Comparison of ENCODE assay signal across 26 cellular contexts in the genomic region with DNA sequence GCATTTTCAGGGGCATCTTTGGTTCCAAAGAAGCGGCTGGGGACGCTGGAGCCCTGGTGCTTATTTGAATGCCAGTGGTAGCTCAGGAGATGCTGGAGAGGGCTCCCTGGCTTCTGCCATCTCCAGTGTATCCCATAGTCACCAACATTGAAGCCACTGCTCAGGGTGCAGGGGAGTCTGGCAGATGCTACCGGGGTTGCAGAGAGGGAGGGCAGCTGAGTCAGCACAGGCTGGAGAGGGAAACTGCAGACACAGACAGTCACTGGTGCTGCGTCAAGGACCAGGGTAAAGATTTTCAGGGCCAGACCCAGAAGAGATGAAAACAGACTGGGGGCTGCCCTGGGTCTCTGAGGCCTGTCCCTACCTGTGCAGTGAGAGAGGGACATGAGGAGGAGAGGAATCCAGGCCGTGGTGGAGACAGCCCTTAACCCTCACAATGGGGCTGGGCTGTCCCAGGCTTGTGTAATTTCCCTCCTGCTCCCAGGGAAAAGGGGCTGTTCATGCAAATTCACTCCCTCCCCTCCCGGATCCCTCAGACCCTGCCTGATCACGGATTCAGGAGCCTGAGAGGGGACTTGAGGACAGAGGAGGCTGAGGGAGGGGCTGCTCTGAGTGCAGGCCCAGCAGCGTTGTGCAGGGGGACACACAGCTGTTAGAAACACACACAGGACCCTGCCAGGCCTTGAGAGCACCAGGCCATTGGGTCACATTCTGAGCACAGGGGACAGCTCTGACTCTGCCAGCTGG.
DNase-seq lines count a peak whose midpoint lies in the region; ATAC-seq and TF ChIP-seq lines count a peak whose summit lies in the region.
"Had no signal": no experiment of that assay in that cellular context is flagged by ENCODE, and none has a peak within 500 bp of the region (broad histone marks: within the 10 kb centered on the region; RNA-seq: fewer than 3 reads in every experiment).

No MANE protein-coding gene starts in this region.

- no peaks in the 10 kb centered on the region for H3K36me3 ChIP-seq in H7 (replicated peaks; ENCODE audit: control insufficient read depth, insufficient read depth, low read length)
- no peaks in the 10 kb centered on the region for H3K36me3 ChIP-seq in RWPE2 (ENCODE audit: low read depth)
- H3K36me3 ChIP-seq: transverse colon had no signal

- H3K27ac Mint-ChIP-seq in nephron progenitor cell = peak overlapping the region; percentile 81
- H3K27ac Mint-ChIP-seq in T-helper 17 cell = no peak overlapping the region
- H3K27ac Mint-ChIP-seq: stimulated activated naive CD8-positive, alpha-beta T cell treated with anti-CD3 and anti-CD28 coated beads, Interleukin-15, amount 100 ng/mL, for 72 hours; T-helper 1 cell treated with Interleukin-12 subunit alpha and Interleukin-12 subunit beta and Interleukin-4 antibody, amounts not matched to agents 30 μg/mL and 1 μg/mL, for 36 hours had no signal

- TF ChIP-seq CTCF in RWPE2 (IDR thresholded peaks at IDR 0.05; ENCODE audit: poor library complexity, severe bottlenecking) (no peak), foreskin keratinocyte (conservative IDR thresholded peaks at IDR 0.05) (no peak), nephron progenitor cell (IDR thresholded peaks at IDR 0.05) (no peak)

- H3K36me3 Mint-ChIP-seq in nephron progenitor cell (ENCODE audit: low read depth) (peaks cover 5% of the 10 kb centered on the region), T-helper 17 cell (ENCODE audit: low read depth) (no peaks in the 10 kb centered on the region)
- H3K36me3 Mint-ChIP-seq: CD4-positive, CD25-positive, alpha-beta regulatory T cell; natural killer cell treated with Interleukin-12 subunit alpha and Interleukin-12 subunit beta and Interleukin-15 and Interleukin-18, amount 100 ng/mL, for 72 hours had no signal

- H3K4me1 ChIP-seq in RWPE2 (ENCODE audit: insufficient read depth, poor library complexity, severe bottlenecking) (no peaks in the 10 kb centered on the region), foreskin keratinocyte (no peaks in the 10 kb centered on the region)
- H3K4me1 ChIP-seq: SJCRH30, transverse colon had no signal

- H3K27me3 ChIP-seq in H7 (ENCODE audit: control insufficient read depth, insufficient read depth, low read length) = no peaks in the 10 kb centered on the region; the same call in 1 of the 2 replicates
- no peaks in the 10 kb centered on the region for H3K27me3 ChIP-seq in RWPE2 (ENCODE audit: insufficient read depth, poor library complexity, severe bottlenecking)
- H3K27me3 ChIP-seq in foreskin keratinocyte = peaks cover 7% of the 10 kb centered on the region
- H3K27me3 ChIP-seq: SJCRH30, transverse colon had no signal

- H3K27ac ChIP-seq in RWPE2 (ENCODE audit: poor library complexity, severe bottlenecking) = no peak overlapping the region
- no peak overlapping the region for H3K27ac ChIP-seq in foreskin keratinocyte
- H3K27ac ChIP-seq: PC-9, SJCRH30, transverse colon had no signal

- H3K9me3 Mint-ChIP-seq in nephron progenitor cell = no peaks in the 10 kb centered on the region
- H3K9me3 Mint-ChIP-seq: natural killer cell treated with Interleukin-12 subunit alpha and Interleukin-12 subunit beta and Interleukin-15 and Interleukin-18, amount 100 ng/mL, for 72 hours; stimulated activated naive CD8-positive, alpha-beta T cell treated with anti-CD3 and anti-CD28 coated beads, Interleukin-15, amount 100 ng/mL, for 72 hours; T-helper 1 cell treated with Interleukin-12 subunit alpha and Interleukin-12 subunit beta and Interleukin-4 antibody, amounts not matched to agents 30 μg/mL and 1 μg/mL, for 36 hours had no signal

- H3K27me3 Mint-ChIP-seq in nephron progenitor cell (ENCODE audit: low read depth, poor library complexity) (peaks cover 14% of the 10 kb centered on the region), T-helper 17 cell (peaks cover 19% of the 10 kb centered on the region)

- H3K4me3 ChIP-seq in H7 (ENCODE audit: insufficient read depth, low read depth, low read length) (no peak overlapping the region), RWPE2 (ENCODE audit: severe bottlenecking) (no peak overlapping the region)
- H3K4me3 ChIP-seq: PC-9, SJCRH30, transverse colon had no signal

- H3K4me1 Mint-ChIP-seq in nephron progenitor cell (peaks cover 16% of the 10 kb centered on the region), T-helper 17 cell (peaks cover 10% of the 10 kb centered on the region)
- H3K4me1 Mint-ChIP-seq: CD4-positive, CD25-positive, alpha-beta regulatory T cell had no signal

- H3K4me3 Mint-ChIP-seq in nephron progenitor cell (no peak overlapping the region), T-helper 17 cell (no peak overlapping the region)
- H3K4me3 Mint-ChIP-seq: CD4-positive, CD25-positive, alpha-beta regulatory T cell; natural killer cell treated with Interleukin-12 subunit alpha and Interleukin-12 subunit beta and Interleukin-15 and Interleukin-18, amount 100 ng/mL, for 72 hours; stimulated activated naive CD8-positive, alpha-beta T cell treated with anti-CD3 and anti-CD28 coated beads, Interleukin-15, amount 100 ng/mL, for 72 hours; T-helper 1 cell treated with Interleukin-12 subunit alpha and Interleukin-12 subunit beta and Interleukin-4 antibody, amounts not matched to agents 30 μg/mL and 1 μg/mL, for 36 hours had no signal

- no peaks in the 10 kb centered on the region for H3K9me3 ChIP-seq in RWPE2 (ENCODE audit: severe bottlenecking)
- H3K9me3 ChIP-seq in T-helper 17 cell (ENCODE audit: control insufficient read depth, low read length, poor library complexity, severe bottlenecking) = no peaks in the 10 kb centered on the region
- H3K9me3 ChIP-seq: SJCRH30, transverse colon had no signal

- DNase-seq in H7 (peak; percentile 78), RWPE2 (ENCODE audit: low spot score) (no peak), foreskin keratinocyte (no peak), nephron progenitor cell (peak; percentile 31), T-helper 17 cell (no peak), DMS53 (lab: John Stamatoyannopoulos, UW) (no peak), occipital lobe (lab: John Stamatoyannopoulos, UW) (no peak)
- DNase-seq: activated CD4-positive, alpha-beta T cell treated with anti-CD3 and anti-CD28 coated beads, Interleukin-2, amount 50 U/mL, for 4 hours; activated effector memory CD4-positive, alpha-beta T cell treated with anti-CD3 and anti-CD28 coated beads, Interleukin-2, amount 50 U/mL, for 16 hours; CD4-positive, CD25-positive, alpha-beta regulatory T cell; cortex of kidney; GF-D8; left colon; midbrain; NCI-H1417; NCI-H2227 treated with DMSO at 0.1 percent for 48 hours; NCI-H774; PC-9; small intestine; stimulated activated CD4-positive, alpha-beta T cell treated with anti-CD3 and anti-CD28 coated beads, Interleukin-4, amount 100 ng/mL, for 1 hour; stimulated activated naive CD8-positive, alpha-beta T cell treated with anti-CD3 and anti-CD28 coated beads, Interleukin-15, amount 100 ng/mL, for 72 hours; transverse colon had no signal

- 0 out of 3 replicates have a peak, but pooled peaks have one; percentile 21 for ATAC-seq in RWPE2 (ENCODE audit: low read depth)
- peak; percentile 28 for ATAC-seq in foreskin keratinocyte
- ATAC-seq in T-helper 17 cell = no peak
- no peak for ATAC-seq in HG02981 (IDR thresholded peaks at IDR 0.05; ENCODE audit: unreplicated experiment)
- ATAC-seq: left colon; stimulated activated naive CD8-positive, alpha-beta T cell treated with anti-CD3 and anti-CD28 coated beads, Interleukin-15, amount 100 ng/mL, for 72 hours had no signal

Comparison
In these comparisons a context has a peak if more than half of its experiments do, and no peak if none do; other contexts are left out.
1. DNase-seq: peak in H7 (single experiment) and nephron progenitor cell (single experiment); none in RWPE2 (single experiment), foreskin keratinocyte (0 of 2), T-helper 17 cell (0 of 3), DMS53 (single experiment) and occipital lobe (single experiment).
2. ATAC-seq: peak in RWPE2 (single experiment) and foreskin keratinocyte (single experiment); none in T-helper 17 cell (single experiment) and HG02981 (single experiment).